In genomic region chr1:246969621-246970020, GRCh38 we compare ENCODE assay signal across 31 cellular contexts. TPM values are rescaled to one million over a fixed set of nuclear protein-coding genes. Genes with fewer than 3 reads are reported as not detected.
"Had no signal": no experiment of that assay in that cellular context is flagged by ENCODE, and none has a peak within 500 bp of the region (broad histone marks: within the 10 kb centered on the region; RNA-seq: fewer than 3 reads in every experiment).

No MANE protein-coding gene starts in this region.

- H3K9me3 ChIP-seq: pancreas, prostate gland had no signal

- H3K36me3 ChIP-seq: esophagus muscularis mucosa, heart left ventricle, pancreas, prostate gland, sigmoid colon, stomach, suprapubic skin, tibial artery had no signal

- H3K4me1 ChIP-seq: esophagus muscularis mucosa, foreskin keratinocyte, heart left ventricle, pancreas, prostate gland, sigmoid colon, stomach, suprapubic skin, tibial artery had no signal

- DNase-seq: activated CD4-positive, alpha-beta T cell treated with anti-CD3 and anti-CD28 coated beads for 36 hours; activated CD4-positive, CD25-positive, alpha-beta regulatory T cell; activated CD8-positive, alpha-beta memory T cell treated with anti-CD3 and anti-CD28 coated beads, Interleukin-2, amount 10 ng/mL, durations not matched to agents 7 days and 5 days; activated CD8-positive, alpha-beta T cell treated with anti-CD3 and anti-CD28 coated beads, Interleukin-2, amount 10 ng/mL, durations not matched to agents 7 days and 5 days; activated T-cell treated with anti-CD3 and anti-CD28 coated beads, Interleukin-2, amount 50 U/mL, for 48 hours; anterior cingulate cortex; dermis blood vessel endothelial cell; effector CD4-positive, alpha-beta T cell; foreskin keratinocyte; heart left ventricle; hypothalamus; immature natural killer cell; kidney; left colon; naive thymus-derived CD4-positive, alpha-beta T cell; nucleus accumbens; pancreas; retina; sigmoid colon; small intestine; stimulated activated CD4-positive, alpha-beta T cell treated with anti-CD3 and anti-CD28 coated beads, Interleukin-15, amount 100 ng/mL, for 24 hours; stimulated activated CD4-positive, alpha-beta T cell treated with anti-CD3 and anti-CD28 coated beads, Interleukin-2, amount 100 ng/mL, for 24 hours; stimulated activated naive B cell treated with anti-CD40 and anti-IgM and Interleukin-4, amounts not matched to agents 10 μg/mL and 1 μg/mL and 100 μg/mL, for 72 hours; stomach; tibial artery had no signal

- H3K27ac ChIP-seq: esophagus muscularis mucosa, foreskin keratinocyte, heart left ventricle, pancreas, prostate gland, sigmoid colon, stomach, suprapubic skin, tibial artery had no signal

- ATAC-seq: activated CD4-positive, alpha-beta T cell treated with anti-CD3 and anti-CD28 coated beads for 36 hours; activated CD8-positive, alpha-beta memory T cell treated with anti-CD3 and anti-CD28 coated beads, Interleukin-2, amount 10 ng/mL, durations not matched to agents 7 days and 5 days; activated CD8-positive, alpha-beta T cell treated with anti-CD3 and anti-CD28 coated beads, Interleukin-2, amount 10 ng/mL, durations not matched to agents 7 days and 5 days; activated naive CD4-positive, alpha-beta T cell treated with anti-CD3 and anti-CD28 coated beads, Interleukin-2, amount 50 U/mL, for 72 hours; foreskin keratinocyte; heart left ventricle; left colon; naive thymus-derived CD4-positive, alpha-beta T cell; pancreas; stimulated activated naive B cell treated with anti-CD40 and anti-IgM and Interleukin-4, amounts not matched to agents 10 μg/mL and 1 μg/mL and 100 μg/mL, for 72 hours had no signal

- H3K27me3 ChIP-seq: esophagus muscularis mucosa, foreskin keratinocyte, heart left ventricle, pancreas, sigmoid colon, stomach, suprapubic skin, tibial artery had no signal

- H3K4me3 ChIP-seq: esophagus muscularis mucosa, heart left ventricle, pancreas, prostate gland, sigmoid colon, stomach, suprapubic skin, tibial artery had no signal

RNA-seq across cellular contexts. Expression of gene ZNF695, which starts 38.2 kb away (rescaled TPM):
- total RNA-seq: esophagus muscularis mucosa, ureter had no signal
- polyA plus RNA-seq: heart left ventricle; immature natural killer cell; liver; naive thymus-derived CD4-positive, alpha-beta T cell; pancreas had no signal
